In genomic region chr3:75737831-75738493, GRCh38 we compare ENCODE assay signal across 24 cellular contexts. TPM values are rescaled to one million over a fixed set of nuclear protein-coding genes. Genes with fewer than 3 reads are reported as not detected.
DNase-seq lines count a peak whose midpoint lies in the region; ATAC-seq, FAIRE-seq and TF ChIP-seq lines count a peak whose summit lies in the region.
"Had no signal": no experiment of that assay in that cellular context is flagged by ENCODE, and none has a peak within 500 bp of the region (broad histone marks: within the 10 kb centered on the region; RNA-seq: fewer than 3 reads in every experiment).

No MANE protein-coding gene starts in this region.

- H4K20me1 ChIP-seq in HepG2 (ENCODE audit: insufficient read depth, low read length) = no peaks in the 10 kb centered on the region

- no peak for TF ChIP-seq POLR2A in HepG2 (IDR thresholded peaks at IDR 0.05; ENCODE audit: insufficient read depth in 1 of 2, low read depth in 2 of 2, low read length in 2 of 2)
- TF ChIP-seq POLR2A in right lobe of liver (IDR thresholded peaks at IDR 0.05) = no peak

- POLR2A ChIA-PET in HepG2 (lab: Yijun Ruan, JAX) = no interaction called here

- H3K79me2 ChIP-seq in HepG2 (ENCODE audit: insufficient read depth, low read length) = no peaks in the 10 kb centered on the region

- H3K27ac ChIP-seq in HepG2 (ENCODE audit: extremely low read length, insufficient read depth, low read length) (no peak overlapping the region), right lobe of liver (no peak overlapping the region)
- H3K27ac ChIP-seq: esophagus muscularis mucosa, SJCRH30 had no signal

- H3K9ac ChIP-seq in HepG2 (ENCODE audit: insufficient read depth, low read depth, low read length) = no peak overlapping the region

- no peak for TF ChIP-seq RAD21 in HepG2 (CRISPR knock-in tag; IDR thresholded peaks at IDR 0.05)

- no peak overlapping the region for H2AFZ ChIP-seq in HepG2 (ENCODE audit: low read length)

- no TSS peak for BruUV-seq in HepG2 (replicated peaks; lab: Mats Ljungman, UMichigan)

- H3K4me1 ChIP-seq in HepG2 (ENCODE audit: insufficient read depth, low read length) (no peaks in the 10 kb centered on the region), right lobe of liver (no peaks in the 10 kb centered on the region)
- H3K4me1 ChIP-seq: esophagus muscularis mucosa, SJCRH30 had no signal

- intact Hi-C loops in HepG2 (cut with micrococcal nuclease; ENCODE audit: unreplicated experiment) (no loop called here), right lobe of liver (cut with DNase I) (no loop called here)

- CTCF ChIA-PET in HepG2 (lab: Yijun Ruan, JAX; ENCODE audit: low intra/inter-chr PET ratio, low total read pairs) = no interaction called here

- no peaks in the 10 kb centered on the region for H3K27me3 ChIP-seq in HepG2 (ENCODE audit: control insufficient read depth in 1 of 2, insufficient read depth in 2 of 2, low read length in 2 of 2)
- no peaks in the 10 kb centered on the region for H3K27me3 ChIP-seq in right lobe of liver
- H3K27me3 ChIP-seq: esophagus muscularis mucosa, SJCRH30 had no signal

- no peak overlapping the region for H3K4me2 ChIP-seq in HepG2 (ENCODE audit: low read depth, low read length)
- H3K4me2 ChIP-seq: smooth muscle cell had no signal

- no peak for TF ChIP-seq EP300 in HepG2 (IDR thresholded peaks at IDR 0.05; ENCODE audit: low read depth in 2 of 2, low read length in 2 of 2)
- no peak for TF ChIP-seq EP300 in HepG2 (CRISPR knock-in tag; IDR thresholded peaks at IDR 0.05; ENCODE audit: borderline replicate concordance)

- TF ChIP-seq CTCF in HepG2 (CRISPR knock-in tag; IDR thresholded peaks at IDR 0.05) (no peak), right lobe of liver (IDR thresholded peaks at IDR 0.05) (no peak), cardiac fibroblast (IDR thresholded peaks at IDR 0.05; ENCODE audit: low read depth, low read length) (no peak)

- H3K36me3 ChIP-seq in HepG2 (replicated peaks in 1 of 2; ENCODE audit: control insufficient read depth in 1 of 2, insufficient read depth in 2 of 2, low read length in 2 of 2) = no peaks in the 10 kb centered on the region
- H3K36me3 ChIP-seq in right lobe of liver = peaks cover 0 to 17% (median 0%) of the 10 kb centered on the region in 4 donors
- H3K36me3 ChIP-seq: SJCRH30 had no signal

- DNase-seq in HepG2 (ENCODE audit: low spot score) (no peak), right lobe of liver (no peak), cardiac fibroblast (ENCODE audit: low read depth in 2 of 2) (peak; percentile 10 to 45), foreskin melanocyte (peak; percentile 19), NCI-H345 treated with DMSO at 0.1 percent for 48 hours (lab: John Stamatoyannopoulos, UW; ENCODE audit: unreplicated experiment) (no peak)
- no peak for DNase-seq in stimulated activated CD8-positive, alpha-beta memory T cell treated with anti-CD3 and anti-CD28 coated beads, Interleukin-4, amount 100 ng/mL, for 48 hours
- DNase-seq: 8988T; activated CD4-positive, alpha-beta T cell treated with anti-CD3 and anti-CD28 coated beads for 1 hour; activated CD8-positive, alpha-beta memory T cell treated with anti-CD3 and anti-CD28 coated beads, Interleukin-2, amount 10 ng/mL, durations not matched to agents 7 days and 5 days; activated effector memory CD4-positive, alpha-beta T cell treated with anti-CD3 and anti-CD28 coated beads, Interleukin-2, amount 50 U/mL, for 16 hours; amygdala; C1 segment of cervical spinal cord; DMS53; hypothalamus; left colon; MM.1S; NCI-H2029; NCI-H510A treated with DMSO at 0.1 percent for 48 hours had no signal

- H3K9me3 ChIP-seq in HepG2 (ENCODE audit: low read length) (peaks cover 74% of the 10 kb centered on the region), right lobe of liver (peaks cover 0 to 47% (median 24%) of the 10 kb centered on the region in 4 donors)
- H3K9me3 ChIP-seq: SJCRH30 had no signal

- H3K4me3 ChIP-seq in HepG2 (replicated peaks in 1 of 3; ENCODE audit: insufficient read depth in 1 of 3, low read depth in 2 of 3, low read length in 3 of 3) (no peak overlapping the region), right lobe of liver (no peak overlapping the region), cardiac fibroblast (replicated peaks in 1 of 2; ENCODE audit: low read depth in 2 of 2, low read length in 2 of 2) (no peak overlapping the region)
- H3K4me3 ChIP-seq: esophagus muscularis mucosa, SJCRH30, smooth muscle cell had no signal

- WGBS in HepG2 (ENCODE audit: low lambda C conversion rate) = 62% methylated on average over 7 of the region's 7 CpGs
- 73% methylated on average over 7 of the region's 7 CpGs for whole genome bisulfite sequencing in right lobe of liver (ENCODE audit: insufficient coverage, low coverage, low lambda C conversion rate, missing lambda C conversion rate)

- ATAC-seq in HepG2 (no peak), right lobe of liver (no peak), GM21723 (IDR thresholded peaks at IDR 0.05; ENCODE audit: unreplicated experiment) (no peak), HG02840 (IDR thresholded peaks at IDR 0.05; ENCODE audit: low FRiP score, unreplicated experiment) (no peak)
- ATAC-seq: activated CD8-positive, alpha-beta memory T cell treated with anti-CD3 and anti-CD28 coated beads, Interleukin-2, amount 10 ng/mL, durations not matched to agents 7 days and 5 days; left colon; stimulated activated effector memory CD8-positive, alpha-beta T cell treated with anti-CD3 and anti-CD28 coated beads, Interleukin-12 subunit alpha, Interleukin-12 subunit beta, amount 100 ng/mL, for 72 hours had no signal

- no peak for FAIRE-seq in HepG2 (lab: Jason Lieb, UNC)

- in situ Hi-C loops in HepG2 (cut with HindIII; ENCODE audit: extremely low pct_ligation_motif_present, low pct_unique_long_range_greater_than_20kb) = no loop called here

TF ChIP-seq in HepG2, 621 proteins besides CTCF, POLR2A, EP300 and RAD21 (continues in another document):
- TF ChIP-seq THAP9 (CRISPR knock-in tag; IDR thresholded peaks at IDR 0.05; ENCODE audit: borderline replicate concordance) (no peak), ZNF274 (CRISPR knock-in tag; IDR thresholded peaks at IDR 0.05) (peak; percentile 53; the same call in 1 of the 2 replicates)

RNA-seq across cellular contexts. Expression of gene ZNF717, which starts 47.4 kb away (rescaled TPM):
- total RNA-seq in HepG2 (2016; rRNA removed; fragmentation: Illumina TruSeq; extraction: Trizol) (not detected in 2 replicates), right lobe of liver (1 to 10 TPM; 4.3 to 9.2 (median 5.3) TPM)
- total RNA-seq in HepG2 (2016; cell fraction: cytosol; rRNA removed; fragmentation: Illumina TruSeq; extraction: Trizol; ENCODE audit: low read depth) = not detected in 2 replicates
- total RNA-seq in HepG2 (2016; cell fraction: insoluble cytoplasmic fraction; rRNA removed; fragmentation: Illumina TruSeq; extraction: Trizol) = not detected in 2 replicates
- not detected in 2 replicates for total RNA-seq in HepG2 (2016; cell fraction: membrane; rRNA removed; fragmentation: Illumina TruSeq; extraction: Trizol)
- not detected in 2 replicates for total RNA-seq in HepG2 (2016; cell fraction: nucleus; rRNA removed; fragmentation: Illumina TruSeq; extraction: Trizol)
- 0.10 TPM in 1 of 2 replicates, not detected in the other for polyA plus RNA-seq in HepG2 (2011; rRNA removed)
- not detected in 2 replicates for polyA plus RNA-seq in HepG2 (2011; cell fraction: cytosol; rRNA removed)
- polyA plus RNA-seq in HepG2 (2011; cell fraction: nucleus; rRNA removed) = not detected in 2 replicates
- polyA plus RNA-seq in HepG2 (2012) = not detected in 2 replicates
- polyA plus RNA-seq in HepG2 (2016; cell fraction: cytosol; fragmentation: Illumina TruSeq; extraction: Trizol; ENCODE audit: low read depth) = not detected in 2 replicates
- not detected in 2 replicates for polyA plus RNA-seq in HepG2 (2016; cell fraction: insoluble cytoplasmic fraction; fragmentation: Illumina TruSeq; extraction: Trizol; ENCODE audit: low read depth)
- not detected in 2 replicates for polyA plus RNA-seq in HepG2 (2016; cell fraction: membrane; fragmentation: Illumina TruSeq; extraction: Trizol; ENCODE audit: low read depth)
- polyA plus RNA-seq in HepG2 (2016; cell fraction: nucleus; fragmentation: Illumina TruSeq; extraction: Trizol; ENCODE audit: insufficient read depth, low read depth) = not detected in 2 replicates
- 0.06 TPM in 1 of 2 replicates, not detected in the other for polyA minus RNA-seq in HepG2 (2011; rRNA and poly(A)+ RNA removed; ENCODE audit: low replicate concordance)
- polyA minus RNA-seq in HepG2 (2011; cell fraction: cytosol; rRNA and poly(A)+ RNA removed) = not detected in 2 replicates
- not detected in 2 replicates for polyA minus RNA-seq in HepG2 (2011; cell fraction: nucleus; rRNA and poly(A)+ RNA removed)

Comparison
In these comparisons a context has a peak if more than half of its experiments do, and no peak if none do; other contexts are left out.
1. DNase-seq: peak in cardiac fibroblast (2 of 2) and foreskin melanocyte (single experiment); none in HepG2 (single experiment), right lobe of liver (0 of 3), NCI-H345 treated with DMSO at 0.1 percent for 48 hours (single experiment) and stimulated activated CD8-positive, alpha-beta memory T cell treated with anti-CD3 and anti-CD28 coated beads, Interleukin-4, amount 100 ng/mL, for 48 hours (single experiment).